Comparison of ENCODE assay signal across 16 cellular contexts in genomic region chr10:62643612-62644587, GRCh38.
DNase-seq lines count a peak whose midpoint lies in the region; ATAC-seq and TF ChIP-seq lines count a peak whose summit lies in the region.
"Had no signal": no experiment of that assay in that cellular context is flagged by ENCODE, and none has a peak within 500 bp of the region (broad histone marks: within the 10 kb centered on the region; RNA-seq: fewer than 3 reads in every experiment).

No MANE protein-coding gene starts in this region.

- intact Hi-C loops in activated CD8-positive, alpha-beta T cell treated with anti-CD3 and anti-CD28 coated beads for 36 hours (cut with micrococcal nuclease): no loop called here

- no peak for TF ChIP-seq CTCF in activated CD8-positive, alpha-beta T cell treated with anti-CD3 and anti-CD28 coated beads for 36 hours (IDR thresholded peaks at IDR 0.05)

- peak; percentile 18 for DNase-seq in activated CD8-positive, alpha-beta T cell treated with anti-CD3 and anti-CD28 coated beads for 36 hours
- no peak for DNase-seq in activated CD8-positive, alpha-beta T cell treated with anti-CD3 and anti-CD28 coated beads, Interleukin-2, amount 10 ng/mL, durations not matched to agents 7 days and 5 days
- DNase-seq in CD1c-positive myeloid dendritic cell (ENCODE audit: extremely low spot score): peak; percentile 50
- DNase-seq in stimulated activated naive CD8-positive, alpha-beta T cell treated with anti-CD3 and anti-CD28 coated beads, Interleukin-15, Interleukin-2, amounts not matched to agents 100 U/mL and 50 U/mL, for 24 hours: no peak
- DNase-seq in OCI-M2 (lab: John Stamatoyannopoulos, UW; ENCODE audit: unreplicated experiment): no peak
- DNase-seq: CD4-positive, alpha-beta T cell; NCI-H1694; NCI-H2107; NCI-H226; NCI-H526 treated with DMSO at 0.1 percent for 48 hours; NK-92 treated with Interleukin-12 subunit alpha and Interleukin-12 subunit beta, amount 100 ng/mL, for 24 hours; PC-9 had no signal

- no peaks in the 10 kb centered on the region for H3K27me3 Mint-ChIP-seq in activated CD8-positive, alpha-beta T cell treated with anti-CD3 and anti-CD28 coated beads for 36 hours
- H3K27me3 Mint-ChIP-seq in activated CD8-positive, alpha-beta T cell treated with anti-CD3 and anti-CD28 coated beads, Interleukin-2, amount 10 ng/mL, durations not matched to agents 7 days and 5 days (ENCODE audit: low read depth): no peaks in the 10 kb centered on the region
- H3K27me3 Mint-ChIP-seq in activated T-helper 17 cell treated with anti-CD3 and anti-CD28 coated beads, Interleukin-2, amount 50 U/mL, for 72 hours: no peaks in the 10 kb centered on the region
- H3K27me3 Mint-ChIP-seq: CD4-positive, alpha-beta T cell had no signal

- peaks cover 55% of the 10 kb centered on the region for H3K4me1 Mint-ChIP-seq in activated CD8-positive, alpha-beta T cell treated with anti-CD3 and anti-CD28 coated beads for 36 hours (ENCODE audit: low read depth)
- peaks cover 17% of the 10 kb centered on the region for H3K4me1 Mint-ChIP-seq in activated CD8-positive, alpha-beta T cell treated with anti-CD3 and anti-CD28 coated beads, Interleukin-2, amount 10 ng/mL, durations not matched to agents 7 days and 5 days (ENCODE audit: low read depth)
- H3K4me1 Mint-ChIP-seq in activated T-helper 17 cell treated with anti-CD3 and anti-CD28 coated beads, Interleukin-2, amount 50 U/mL, for 72 hours: peaks cover 24% of the 10 kb centered on the region

- ATAC-seq in activated CD8-positive, alpha-beta T cell treated with anti-CD3 and anti-CD28 coated beads for 36 hours: peak; percentile 47
- no peak for ATAC-seq in activated CD8-positive, alpha-beta T cell treated with anti-CD3 and anti-CD28 coated beads, Interleukin-2, amount 10 ng/mL, durations not matched to agents 7 days and 5 days
- ATAC-seq in activated T-helper 17 cell treated with anti-CD3 and anti-CD28 coated beads, Interleukin-2, amount 50 U/mL, for 72 hours (replicated peaks): peak; percentile 76
- peak; percentile 66 for ATAC-seq in stimulated activated naive CD8-positive, alpha-beta T cell treated with anti-CD3 and anti-CD28 coated beads, Interleukin-15, Interleukin-2, amounts not matched to agents 100 U/mL and 50 U/mL, for 24 hours
- ATAC-seq in GM21515 (IDR thresholded peaks at IDR 0.05; ENCODE audit: unreplicated experiment): no peak
- ATAC-seq: A549, K562 had no signal

- peak overlapping the region; percentile 32 for H3K27ac Mint-ChIP-seq in activated CD8-positive, alpha-beta T cell treated with anti-CD3 and anti-CD28 coated beads for 36 hours
- H3K27ac Mint-ChIP-seq in activated CD8-positive, alpha-beta T cell treated with anti-CD3 and anti-CD28 coated beads, Interleukin-2, amount 10 ng/mL, durations not matched to agents 7 days and 5 days: no peak overlapping the region
- H3K27ac Mint-ChIP-seq in activated T-helper 17 cell treated with anti-CD3 and anti-CD28 coated beads, Interleukin-2, amount 50 U/mL, for 72 hours: peak overlapping the region; percentile 31
- H3K27ac Mint-ChIP-seq: CD4-positive, alpha-beta T cell had no signal

- no peak overlapping the region for H3K4me3 Mint-ChIP-seq in activated CD8-positive, alpha-beta T cell treated with anti-CD3 and anti-CD28 coated beads for 36 hours
- H3K4me3 Mint-ChIP-seq in activated CD8-positive, alpha-beta T cell treated with anti-CD3 and anti-CD28 coated beads, Interleukin-2, amount 10 ng/mL, durations not matched to agents 7 days and 5 days: no peak overlapping the region
- H3K4me3 Mint-ChIP-seq in activated T-helper 17 cell treated with anti-CD3 and anti-CD28 coated beads, Interleukin-2, amount 50 U/mL, for 72 hours: peak overlapping the region; percentile 22
- H3K4me3 Mint-ChIP-seq: CD4-positive, alpha-beta T cell had no signal

- no peaks in the 10 kb centered on the region for H3K9me3 Mint-ChIP-seq in activated CD8-positive, alpha-beta T cell treated with anti-CD3 and anti-CD28 coated beads for 36 hours
- no peaks in the 10 kb centered on the region for H3K9me3 Mint-ChIP-seq in activated CD8-positive, alpha-beta T cell treated with anti-CD3 and anti-CD28 coated beads, Interleukin-2, amount 10 ng/mL, durations not matched to agents 7 days and 5 days (ENCODE audit: insufficient read depth)
- H3K9me3 Mint-ChIP-seq in activated T-helper 17 cell treated with anti-CD3 and anti-CD28 coated beads, Interleukin-2, amount 50 U/mL, for 72 hours: no peaks in the 10 kb centered on the region
- H3K9me3 Mint-ChIP-seq: CD4-positive, alpha-beta T cell had no signal

- POLR2A ChIA-PET in activated CD8-positive, alpha-beta T cell treated with anti-CD3 and anti-CD28 coated beads for 36 hours (lab: Charles Lee): no interaction called here
- POLR2A ChIA-PET in activated CD8-positive, alpha-beta T cell treated with anti-CD3 and anti-CD28 coated beads, Interleukin-2, amount 10 ng/mL, durations not matched to agents 7 days and 5 days (lab: Charles Lee): no interaction called here

- no peaks in the 10 kb centered on the region for H3K36me3 Mint-ChIP-seq in activated CD8-positive, alpha-beta T cell treated with anti-CD3 and anti-CD28 coated beads for 36 hours (ENCODE audit: low read depth)
- no peaks in the 10 kb centered on the region for H3K36me3 Mint-ChIP-seq in activated CD8-positive, alpha-beta T cell treated with anti-CD3 and anti-CD28 coated beads, Interleukin-2, amount 10 ng/mL, durations not matched to agents 7 days and 5 days (ENCODE audit: low read depth)
- no peaks in the 10 kb centered on the region for H3K36me3 Mint-ChIP-seq in activated T-helper 17 cell treated with anti-CD3 and anti-CD28 coated beads, Interleukin-2, amount 50 U/mL, for 72 hours (ENCODE audit: low read depth)

- CTCF ChIA-PET in activated CD8-positive, alpha-beta T cell treated with anti-CD3 and anti-CD28 coated beads for 36 hours (lab: Charles Lee): interaction anchor here (0.8 to 1.4 kb wide), 2 partner anchors 36 to 49 kb away, joined by 3 to 5 read pairs; no protein-coding TSS in a partner anchor
- CTCF ChIA-PET in activated CD8-positive, alpha-beta T cell treated with anti-CD3 and anti-CD28 coated beads, Interleukin-2, amount 10 ng/mL, durations not matched to agents 7 days and 5 days (lab: Charles Lee): no interaction called here

Comparison
In these comparisons a context has a peak if more than half of its experiments do, and no peak if none do; other contexts are left out.
1. ATAC-seq: peak in activated CD8-positive, alpha-beta T cell treated with anti-CD3 and anti-CD28 coated beads for 36 hours (single experiment), activated T-helper 17 cell treated with anti-CD3 and anti-CD28 coated beads, Interleukin-2, amount 50 U/mL, for 72 hours (single experiment) and stimulated activated naive CD8-positive, alpha-beta T cell treated with anti-CD3 and anti-CD28 coated beads, Interleukin-15, Interleukin-2, amounts not matched to agents 100 U/mL and 50 U/mL, for 24 hours (single experiment); none in activated CD8-positive, alpha-beta T cell treated with anti-CD3 and anti-CD28 coated beads, Interleukin-2, amount 10 ng/mL, durations not matched to agents 7 days and 5 days (single experiment) and GM21515 (single experiment).
2. DNase-seq: peak in activated CD8-positive, alpha-beta T cell treated with anti-CD3 and anti-CD28 coated beads for 36 hours (single experiment) and CD1c-positive myeloid dendritic cell (single experiment); none in activated CD8-positive, alpha-beta T cell treated with anti-CD3 and anti-CD28 coated beads, Interleukin-2, amount 10 ng/mL, durations not matched to agents 7 days and 5 days (single experiment), stimulated activated naive CD8-positive, alpha-beta T cell treated with anti-CD3 and anti-CD28 coated beads, Interleukin-15, Interleukin-2, amounts not matched to agents 100 U/mL and 50 U/mL, for 24 hours (single experiment) and OCI-M2 (single experiment).